ENCODE assay signal across 16 cellular contexts in genomic region chr12:131383741-131384543, GRCh38.
"Had no signal": no experiment of that assay in that cellular context is flagged by ENCODE, and none has a peak within 500 bp of the region (broad histone marks: within the 10 kb centered on the region; RNA-seq: fewer than 3 reads in every experiment).

No MANE protein-coding gene starts in this region.

- H3K9me3 ChIP-seq: left lung, vagina had no signal

- H3K27me3 ChIP-seq: vagina had no signal

- H3K27ac ChIP-seq: left lung, vagina had no signal

- DNase-seq: activated CD4-positive, alpha-beta T cell treated with anti-CD3 and anti-CD28 coated beads for 1 hour; activated CD4-positive, alpha-beta T cell treated with anti-CD3 and anti-CD28 coated beads, Interleukin-2, amount 50 U/mL, for 1 hour; activated CD8-positive, alpha-beta T cell treated with anti-CD3 and anti-CD28 coated beads, Interleukin-2, amount 10 ng/mL, durations not matched to agents 7 days and 5 days; activated naive CD4-positive, alpha-beta T cell; activated naive CD8-positive, alpha-beta T cell treated with anti-CD3 and anti-CD28 coated beads for 36 hours; effector CD4-positive, alpha-beta T cell; kidney glomerular epithelial cell; left lung; nephron progenitor cell; stimulated activated CD4-positive, alpha-beta T cell treated with anti-CD3 and anti-CD28 coated beads, Interleukin-2, amount 100 ng/mL, for 48 hours; stimulated activated CD8-positive, alpha-beta memory T cell treated with anti-CD3 and anti-CD28 coated beads, Interleukin-4, amount 100 ng/mL, for 48 hours; stimulated activated naive B cell treated with anti-CD40 and anti-IgM and Interleukin-4, amounts not matched to agents 10 μg/mL and 1 μg/mL and 100 μg/mL, for 72 hours; T-helper 1 cell; trophoblast cell had no signal

- H3K4me3 ChIP-seq: left lung, smooth muscle cell, vagina had no signal

- H3K36me3 ChIP-seq: left lung, vagina had no signal

- H3K4me1 ChIP-seq: left lung, vagina had no signal
